15 cellular contexts compared by ENCODE assay signal in genomic region chr10:110764793-110765512, GRCh38.
DNase-seq lines count a peak whose midpoint lies in the region; ATAC-seq, FAIRE-seq and TF ChIP-seq lines count a peak whose summit lies in the region.
"Had no signal": no experiment of that assay in that cellular context is flagged by ENCODE, and none has a peak within 500 bp of the region (broad histone marks: within the 10 kb centered on the region; RNA-seq: fewer than 3 reads in every experiment).

No MANE protein-coding gene starts in this region.

- no peak overlapping the region for H3K23ac ChIP-seq in mesenchymal stem cell (ENCODE audit: low read length in 2 of 2)

- in situ Hi-C loops in HepG2 (cut with HindIII; ENCODE audit: extremely low pct_ligation_motif_present, low pct_unique_long_range_greater_than_20kb), result no loop called here

- TF ChIP-seq CTCF in HepG2 (CRISPR knock-in tag; IDR thresholded peaks at IDR 0.05) (no peak), right lobe of liver (IDR thresholded peaks at IDR 0.05) (no peak), thoracic aorta (IDR thresholded peaks at IDR 0.05) (no peak)

- H3K36me3 ChIP-seq in HepG2 (replicated peaks in 1 of 2; ENCODE audit: control insufficient read depth in 1 of 2, insufficient read depth in 2 of 2, low read length in 2 of 2) (no peaks in the 10 kb centered on the region), right lobe of liver (no peaks in the 10 kb centered on the region), thoracic aorta (no peaks in the 10 kb centered on the region), mesenchymal stem cell (ENCODE audit: control insufficient read depth in 1 of 2, insufficient read depth in 2 of 2, low read depth in 1 of 2, low read length in 2 of 2) (no peaks in the 10 kb centered on the region)
- H3K36me3 ChIP-seq: prostate gland had no signal

- H4K20me1 ChIP-seq in HepG2 (ENCODE audit: insufficient read depth, low read length), result no peaks in the 10 kb centered on the region

- no peak overlapping the region for H2BK12ac ChIP-seq in mesenchymal stem cell (ENCODE audit: low read length in 2 of 2)

- POLR2A ChIA-PET in HepG2 (lab: Yijun Ruan, JAX), result no interaction called here

- H3K27me3 ChIP-seq in HepG2 (ENCODE audit: control insufficient read depth in 1 of 2, insufficient read depth in 2 of 2, low read length in 2 of 2) (peaks cover 0 to 2% of the 10 kb centered on the region in 2 experiments; a peak in 2 of 5 replicates), right lobe of liver (no peaks in the 10 kb centered on the region), thoracic aorta (replicated peaks; ENCODE audit: insufficient read depth) (no peaks in the 10 kb centered on the region), mesenchymal stem cell (ENCODE audit: control insufficient read depth in 1 of 2, insufficient read depth in 1 of 2, low read length in 2 of 2) (peaks cover 0 to 47% of the 10 kb centered on the region in 2 experiments)
- H3K27me3 ChIP-seq: testis had no signal

- no peak overlapping the region for H2BK120ac ChIP-seq in mesenchymal stem cell (ENCODE audit: low read depth, low read length)

- H3K4me3 ChIP-seq in HepG2 (replicated peaks in 1 of 3; ENCODE audit: insufficient read depth in 1 of 3, low read depth in 2 of 3, low read length in 3 of 3) (no peak overlapping the region), right lobe of liver (no peak overlapping the region), thoracic aorta (no peak overlapping the region), mesenchymal stem cell (ENCODE audit: insufficient read depth in 1 of 2, low read depth in 1 of 2, low read length in 2 of 2) (no peak overlapping the region)
- H3K4me3 ChIP-seq: prostate gland, testis had no signal

- WGBS in HepG2 (ENCODE audit: low lambda C conversion rate), result 68% methylated on average over 13 of the region's 13 CpGs
- WGBS in right lobe of liver (ENCODE audit: insufficient coverage, low coverage, low lambda C conversion rate, missing lambda C conversion rate), result 69% methylated on average over 13 of the region's 13 CpGs
- 73% methylated on average over 13 of the region's 13 CpGs for WGBS in mesenchymal stem cell

- TF ChIP-seq POLR2A in HepG2 (IDR thresholded peaks at IDR 0.05; ENCODE audit: insufficient read depth in 1 of 2, low read depth in 2 of 2, low read length in 2 of 2) (no peak), right lobe of liver (IDR thresholded peaks at IDR 0.05) (no peak)

- BruUV-seq in HepG2 (replicated peaks; lab: Mats Ljungman, UMichigan), result no TSS peak

- peaks cover 9% of the 10 kb centered on the region; the same call in 1 of the 2 replicates for H3K4me1 ChIP-seq in HepG2 (ENCODE audit: insufficient read depth, low read length)
- peaks cover 0 to 5% (median 0%) of the 10 kb centered on the region in 4 donors for H3K4me1 ChIP-seq in right lobe of liver
- H3K4me1 ChIP-seq in thoracic aorta (ENCODE audit: control insufficient read depth in 1 of 2, low read depth in 2 of 2), result peaks cover 0 to 14% of the 10 kb centered on the region in 2 donors
- H3K4me1 ChIP-seq in mesenchymal stem cell (ENCODE audit: control insufficient read depth, insufficient read depth, low read depth, low read length), result peaks cover 3% of the 10 kb centered on the region
- H3K4me1 ChIP-seq: prostate gland, testis had no signal

- H3K9me3 Mint-ChIP-seq in central memory CD8-positive, alpha-beta T cell, result no peaks in the 10 kb centered on the region
- H3K9me3 Mint-ChIP-seq: neural crest cell had no signal

- H3K14ac ChIP-seq in mesenchymal stem cell (ENCODE audit: low read length in 2 of 2), result no peak overlapping the region

- H2BK5ac ChIP-seq in mesenchymal stem cell (ENCODE audit: low read depth, low read length, poor library complexity, severe bottlenecking), result no peak overlapping the region

- no peak overlapping the region for H3K27ac Mint-ChIP-seq in central memory CD8-positive, alpha-beta T cell (ENCODE audit: low read depth)

- H4K91ac ChIP-seq in mesenchymal stem cell (ENCODE audit: low read length), result no peak overlapping the region

- H3K27ac ChIP-seq in HepG2 (ENCODE audit: extremely low read length, insufficient read depth, low read length) (no peak overlapping the region), right lobe of liver (no peak overlapping the region), thoracic aorta (no peak overlapping the region), mesenchymal stem cell (ENCODE audit: low read length, poor library complexity, severe bottlenecking) (no peak overlapping the region)
- H3K27ac ChIP-seq: prostate gland, testis had no signal

- H3K9ac ChIP-seq in HepG2 (ENCODE audit: insufficient read depth, low read depth, low read length) (no peak overlapping the region), mesenchymal stem cell (ENCODE audit: low read length) (no peak overlapping the region)

- H4K8ac ChIP-seq in mesenchymal stem cell (ENCODE audit: low read length), result no peak overlapping the region

- intact Hi-C loops in HepG2 (cut with micrococcal nuclease; ENCODE audit: unreplicated experiment), result no loop called here
- intact Hi-C loops in right lobe of liver (cut with DNase I), result no loop called here

- H3K4me2 ChIP-seq in HepG2 (ENCODE audit: low read depth, low read length) (no peak overlapping the region), mesenchymal stem cell (ENCODE audit: low read length, poor library complexity, severe bottlenecking) (no peak overlapping the region)

- peaks cover 35% of the 10 kb centered on the region for H3K27me3 Mint-ChIP-seq in central memory CD8-positive, alpha-beta T cell

- no peaks in the 10 kb centered on the region for H3K79me2 ChIP-seq in HepG2 (ENCODE audit: insufficient read depth, low read length)

- peaks cover 3% of the 10 kb centered on the region for H3K36me3 Mint-ChIP-seq in central memory CD8-positive, alpha-beta T cell (ENCODE audit: insufficient read depth)

- no peak overlapping the region for H3K4ac ChIP-seq in mesenchymal stem cell (ENCODE audit: low read depth in 1 of 2, low read length in 2 of 2)

- FAIRE-seq in HepG2 (lab: Jason Lieb, UNC), result no peak

- CTCF ChIA-PET in HepG2 (lab: Yijun Ruan, JAX; ENCODE audit: low intra/inter-chr PET ratio, low total read pairs), result no interaction called here

- no peak for TF ChIP-seq RAD21 in HepG2 (CRISPR knock-in tag; IDR thresholded peaks at IDR 0.05)

- no peak overlapping the region for H2AK5ac ChIP-seq in mesenchymal stem cell (ENCODE audit: low read length, severe bottlenecking)

- no peaks in the 10 kb centered on the region for H3K9me3 ChIP-seq in HepG2 (ENCODE audit: low read length)
- no peaks in the 10 kb centered on the region for H3K9me3 ChIP-seq in right lobe of liver
- no peaks in the 10 kb centered on the region for H3K9me3 ChIP-seq in thoracic aorta
- no peaks in the 10 kb centered on the region for H3K9me3 ChIP-seq in mesenchymal stem cell (ENCODE audit: control insufficient read depth, low read length)
- H3K9me3 ChIP-seq: prostate gland, testis had no signal

- DNase-seq in HepG2 (ENCODE audit: low spot score) (no peak), right lobe of liver (no peak), kidney tubule cell (ENCODE audit: low spot score) (peak; percentile 76), thoracic aorta (ENCODE audit: low spot score) (no peak), iPS-NIHi7 (ENCODE audit: extremely low spot score) (no peak), mesenchymal stem cell (no peak), anterior cingulate cortex (lab: John Stamatoyannopoulos, UW) (no peak)
- DNase-seq in central memory CD8-positive, alpha-beta T cell (ENCODE audit: low spot score in 2 of 2), result no peak
- DNase-seq: activated gamma-delta T cell treated with Interleukin-2 at 50 U/mL for 16 hours, aorta, islet precursor cell, NCI-H446 treated with DMSO at 0.1 percent for 48 hours, testis had no signal

- H3K79me1 ChIP-seq in mesenchymal stem cell (replicated peaks; ENCODE audit: low read length, poor library complexity, severe bottlenecking), result no peaks in the 10 kb centered on the region

- no peak for ATAC-seq in HepG2
- ATAC-seq in right lobe of liver, result no peak
- ATAC-seq in central memory CD8-positive, alpha-beta T cell (replicated peaks; ENCODE audit: extremely low read depth, poor library complexity, severe bottlenecking), result no peak
- ATAC-seq in thoracic aorta (ENCODE audit: insufficient number of reproducible peaks, low FRiP score, low read depth), result peak; percentile 9

- H2BK15ac ChIP-seq in mesenchymal stem cell (ENCODE audit: low read depth, poor library complexity, severe bottlenecking), result no peak overlapping the region

- H3K18ac ChIP-seq in mesenchymal stem cell (ENCODE audit: low read depth in 1 of 2, low read length in 2 of 2), result peak overlapping the region in 1 of 2 experiments; percentile 59

- peak overlapping the region; percentile 50 for H3K4me3 Mint-ChIP-seq in central memory CD8-positive, alpha-beta T cell
- H3K4me3 Mint-ChIP-seq: neural crest cell had no signal

- H3K4me1 Mint-ChIP-seq in central memory CD8-positive, alpha-beta T cell, result peaks cover 18% of the 10 kb centered on the region

- TF ChIP-seq EP300 in HepG2 (IDR thresholded peaks at IDR 0.05; ENCODE audit: low read depth in 2 of 2, low read length in 2 of 2), result no peak
- TF ChIP-seq EP300 in HepG2 (CRISPR knock-in tag; IDR thresholded peaks at IDR 0.05; ENCODE audit: borderline replicate concordance), result no peak

- H2AFZ ChIP-seq in HepG2 (ENCODE audit: low read length), result no peak overlapping the region
- no peak overlapping the region for H2AFZ ChIP-seq in mesenchymal stem cell (ENCODE audit: low read depth, low read length)

TF ChIP-seq in HepG2, 621 proteins besides CTCF, POLR2A, EP300 and RAD21:
- TF ChIP-seq ATF7 (IDR thresholded peaks at IDR 0.05), result peak; percentile 40; the same call in 1 of the 2 replicates
- TF ChIP-seq ATF7 (CRISPR knock-in tag; IDR thresholded peaks at IDR 0.05), result no peak
- TF ChIP-seq MNT (IDR thresholded peaks at IDR 0.05), result no peak
- TF ChIP-seq SETDB1 (CRISPR knock-in tag; IDR thresholded peaks at IDR 0.05; ENCODE audit: borderline replicate concordance), result no peak
